In genomic region chr7:148987010-148987750, GRCh38 we compare ENCODE assay signal across 1 cellular context.
A peak's percentile ranks its signal among the peaks of the same experiment; 100 is the strongest.
TF ChIP-seq lines count a peak whose summit lies in the region.

No MANE protein-coding gene starts in this region.

TF ChIP-seq in HepG2, 621 proteins besides CTCF, POLR2A, EP300 and RAD21 (continued from another document and continues in another):
- peak; percentile 93 for TF ChIP-seq HMGXB3 (CRISPR knock-in tag; IDR thresholded peaks at IDR 0.05; ENCODE audit: borderline replicate concordance)
- TF ChIP-seq ZNF530 (CRISPR knock-in tag; IDR thresholded peaks at IDR 0.05; ENCODE audit: low read depth) = no peak
- no peak for TF ChIP-seq RERE (CRISPR knock-in tag; IDR thresholded peaks at IDR 0.05; ENCODE audit: low read depth)
- TF ChIP-seq ZNF550 (CRISPR knock-in tag; IDR thresholded peaks at IDR 0.05; ENCODE audit: borderline replicate concordance) = no peak
- peak; percentile 55; the same call in 1 of the 2 replicates for TF ChIP-seq KDM5A (IDR thresholded peaks at IDR 0.05; ENCODE audit: borderline replicate concordance, low read length)
- TF ChIP-seq ZNF160 (CRISPR knock-in tag; IDR thresholded peaks at IDR 0.05) = no peak
- TF ChIP-seq KLF9 (CRISPR knock-in tag; IDR thresholded peaks at IDR 0.05; ENCODE audit: low read depth) = no peak
- no peak for TF ChIP-seq ESRRA (CRISPR knock-in tag; IDR thresholded peaks at IDR 0.05; ENCODE audit: low read depth)
- no peak for TF ChIP-seq MAFF (IDR thresholded peaks at IDR 0.05; ENCODE audit: low read depth, low read length)
- TF ChIP-seq ISL2 (CRISPR knock-in tag; IDR thresholded peaks at IDR 0.05) = peak; percentile 51; the same call in 1 of the 2 replicates
- TF ChIP-seq ZFP1 (CRISPR knock-in tag; IDR thresholded peaks at IDR 0.05) = no peak
- TF ChIP-seq TCF7 (IDR thresholded peaks at IDR 0.05; ENCODE audit: low read depth) = no peak
- no peak for TF ChIP-seq ZNF275 (CRISPR knock-in tag; IDR thresholded peaks at IDR 0.05; ENCODE audit: borderline replicate concordance)
- TF ChIP-seq KDM6A (CRISPR knock-in tag; IDR thresholded peaks at IDR 0.05; ENCODE audit: low read depth) = no peak
- no peak for TF ChIP-seq ZNF512B (CRISPR knock-in tag; IDR thresholded peaks at IDR 0.05; ENCODE audit: borderline replicate concordance)
- TF ChIP-seq HNF4A (CRISPR knock-in tag; IDR thresholded peaks at IDR 0.05) = no peak; the same call in 1 of the 2 replicates
- TF ChIP-seq ZNF101 (CRISPR knock-in tag; IDR thresholded peaks at IDR 0.05; ENCODE audit: borderline replicate concordance, low read depth) = no peak
- no peak for TF ChIP-seq GABPA (IDR thresholded peaks at IDR 0.05; ENCODE audit: low read depth, low read length)
- no peak for TF ChIP-seq GABPA (CRISPR knock-in tag; IDR thresholded peaks at IDR 0.05; ENCODE audit: low read depth)
- TF ChIP-seq ZSCAN5A (CRISPR knock-in tag; IDR thresholded peaks at IDR 0.05; ENCODE audit: borderline replicate concordance) = no peak
- TF ChIP-seq FOXO1 (CRISPR knock-in tag; IDR thresholded peaks at IDR 0.05) = no peak
- TF ChIP-seq, protein P1, sequence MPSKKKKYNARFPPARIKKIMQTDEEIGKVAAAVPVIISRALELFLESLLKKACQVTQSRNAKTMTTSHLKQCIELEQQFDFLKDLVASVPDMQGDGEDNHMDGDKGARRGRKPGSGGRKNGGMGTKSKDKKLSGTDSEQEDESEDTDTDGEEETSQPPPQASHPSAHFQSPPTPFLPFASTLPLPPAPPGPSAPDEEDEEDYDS (CRISPR knock-in tag; IDR thresholded peaks at IDR 0.05) = peak; percentile 77
- peak; percentile 69; the same call in 1 of the 2 replicates for TF ChIP-seq FOXJ3 (CRISPR knock-in tag; IDR thresholded peaks at IDR 0.05; ENCODE audit: borderline replicate concordance)
- TF ChIP-seq ZNF737 (CRISPR knock-in tag; IDR thresholded peaks at IDR 0.05; ENCODE audit: borderline replicate concordance) = no peak
- TF ChIP-seq, protein P2, sequence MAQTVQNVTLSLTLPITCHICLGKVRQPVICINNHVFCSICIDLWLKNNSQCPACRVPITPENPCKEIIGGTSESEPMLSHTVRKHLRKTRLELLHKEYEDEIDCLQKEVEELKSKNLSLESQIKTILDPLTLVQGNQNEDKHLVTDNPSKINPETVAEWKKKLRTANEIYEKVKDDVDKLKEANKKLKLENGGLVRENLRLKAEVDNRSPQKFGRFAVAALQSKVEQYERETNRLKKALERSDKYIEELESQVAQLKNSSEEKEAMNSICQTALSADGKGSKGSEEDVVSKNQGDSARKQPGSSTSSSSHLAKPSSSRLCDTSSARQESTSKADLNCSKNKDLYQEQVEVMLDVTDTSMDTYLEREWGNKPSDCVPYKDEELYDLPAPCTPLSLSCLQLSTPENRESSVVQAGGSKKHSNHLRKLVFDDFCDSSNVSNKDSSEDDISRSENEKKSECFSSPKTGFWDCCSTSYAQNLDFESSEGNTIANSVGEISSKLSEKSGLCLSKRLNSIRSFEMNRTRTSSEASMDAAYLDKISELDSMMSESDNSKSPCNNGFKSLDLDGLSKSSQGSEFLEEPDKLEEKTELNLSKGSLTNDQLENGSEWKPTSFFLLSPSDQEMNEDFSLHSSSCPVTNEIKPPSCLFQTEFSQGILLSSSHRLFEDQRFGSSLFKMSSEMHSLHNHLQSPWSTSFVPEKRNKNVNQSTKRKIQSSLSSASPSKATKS (CRISPR knock-in tag; IDR thresholded peaks at IDR 0.05) = no peak
- TF ChIP-seq ZNF780A (CRISPR knock-in tag; IDR thresholded peaks at IDR 0.05) = no peak
- no peak for TF ChIP-seq ZNF382 (CRISPR knock-in tag; IDR thresholded peaks at IDR 0.05; ENCODE audit: borderline replicate concordance)
- peak; percentile 41; the same call in 1 of the 2 replicates for TF ChIP-seq TOE1 (CRISPR knock-in tag; IDR thresholded peaks at IDR 0.05)
- TF ChIP-seq FOXA1 (IDR thresholded peaks at IDR 0.05) = no peak
- no peak for TF ChIP-seq FOXA1 (CRISPR knock-in tag; IDR thresholded peaks at IDR 0.05)
- TF ChIP-seq SP4 (CRISPR knock-in tag; IDR thresholded peaks at IDR 0.05) = 0 out of 2 replicates have a peak, but pooled peaks have one; percentile 37
- TF ChIP-seq THAP11 (CRISPR knock-in tag; IDR thresholded peaks at IDR 0.05) = peak; percentile 46; the same call in 1 of the 2 replicates
- no peak for TF ChIP-seq ZNF724P (CRISPR knock-in tag; IDR thresholded peaks at IDR 0.05; ENCODE audit: borderline replicate concordance)
- peak; percentile 35; the same call in 1 of the 2 replicates for TF ChIP-seq ARID3A (IDR thresholded peaks at IDR 0.05; ENCODE audit: low read depth, low read length)
- no peak for TF ChIP-seq MTA3 (CRISPR knock-in tag; IDR thresholded peaks at IDR 0.05)
- TF ChIP-seq SOX6 (IDR thresholded peaks at IDR 0.05) = no peak
- peak; percentile 18; the same call in 1 of the 2 replicates for TF ChIP-seq SOX6 (CRISPR knock-in tag; IDR thresholded peaks at IDR 0.05)
- peak; percentile 48; the same call in 1 of the 2 replicates for TF ChIP-seq TAF1 (CRISPR knock-in tag; IDR thresholded peaks at IDR 0.05)
- no peak for TF ChIP-seq ZNF652 (CRISPR knock-in tag; IDR thresholded peaks at IDR 0.05; ENCODE audit: borderline replicate concordance, low read depth)
- no peak for TF ChIP-seq IRF9 (CRISPR knock-in tag; IDR thresholded peaks at IDR 0.05; ENCODE audit: borderline replicate concordance)
- TF ChIP-seq RXRA (CRISPR knock-in tag; IDR thresholded peaks at IDR 0.05) = 0 out of 2 replicates have a peak, but pooled peaks have one; percentile 12
- TF ChIP-seq ZFP90 (CRISPR knock-in tag; IDR thresholded peaks at IDR 0.05; ENCODE audit: borderline replicate concordance) = no peak
- TF ChIP-seq TAF15 (IDR thresholded peaks at IDR 0.05; ENCODE audit: low read depth, low read length, poor library complexity, severe bottlenecking) = no peak
